Comparison of ENCODE assay signal across 2 cellular contexts in the genomic region with DNA sequence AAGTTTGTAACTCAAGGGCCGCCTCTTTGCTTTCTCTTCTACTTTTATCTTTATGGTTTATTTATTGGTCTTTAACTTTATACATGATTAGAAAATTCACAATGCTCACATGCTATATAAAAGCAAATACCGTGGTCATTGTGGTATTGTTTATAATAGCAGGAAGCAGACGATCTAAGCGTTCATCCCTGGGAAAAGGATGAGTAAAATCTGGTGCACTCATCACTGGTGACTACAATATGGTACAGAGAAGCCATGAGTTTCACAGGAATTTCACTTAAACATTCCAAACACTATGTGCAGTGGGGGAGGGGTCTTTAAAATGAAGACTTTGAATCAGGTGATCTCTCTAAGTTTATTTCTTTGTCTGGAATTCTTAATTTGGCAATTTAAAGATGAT.
TF ChIP-seq lines count a peak whose summit lies in the region.

No MANE protein-coding gene starts in this region.

TF ChIP-seq in IMR-90, 13 proteins besides CTCF, POLR2A, EP300 and RAD21:
- no peak for TF ChIP-seq BHLHE40 (IDR thresholded peaks at IDR 0.05; ENCODE audit: low read depth, low read length)
- no peak for TF ChIP-seq MAZ (IDR thresholded peaks at IDR 0.05; ENCODE audit: borderline replicate concordance, low read depth, low read length)
- TF ChIP-seq NFE2L2 (IDR thresholded peaks at IDR 0.05; ENCODE audit: low read depth, low read length), result no peak
- TF ChIP-seq, protein P1, sequence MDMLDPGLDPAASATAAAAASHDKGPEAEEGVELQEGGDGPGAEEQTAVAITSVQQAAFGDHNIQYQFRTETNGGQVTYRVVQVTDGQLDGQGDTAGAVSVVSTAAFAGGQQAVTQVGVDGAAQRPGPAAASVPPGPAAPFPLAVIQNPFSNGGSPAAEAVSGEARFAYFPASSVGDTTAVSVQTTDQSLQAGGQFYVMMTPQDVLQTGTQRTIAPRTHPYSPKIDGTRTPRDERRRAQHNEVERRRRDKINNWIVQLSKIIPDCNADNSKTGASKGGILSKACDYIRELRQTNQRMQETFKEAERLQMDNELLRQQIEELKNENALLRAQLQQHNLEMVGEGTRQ (IDR thresholded peaks at IDR 0.05; ENCODE audit: low read depth, low read length), result no peak
- no peak for TF ChIP-seq CHD1 (IDR thresholded peaks at IDR 0.05; ENCODE audit: low read depth, low read length)
- TF ChIP-seq FOS (IDR thresholded peaks at IDR 0.05; ENCODE audit: low read depth, low read length), result no peak
- no peak for TF ChIP-seq RFX5 (IDR thresholded peaks at IDR 0.05; ENCODE audit: low read depth, low read length)
- no peak for TF ChIP-seq MXI1 (IDR thresholded peaks at IDR 0.05; ENCODE audit: borderline replicate concordance, low read depth, low read length)
- TF ChIP-seq RCOR1 (IDR thresholded peaks at IDR 0.05; ENCODE audit: insufficient replicate concordance, low read length), result no peak
- TF ChIP-seq, protein P2, sequence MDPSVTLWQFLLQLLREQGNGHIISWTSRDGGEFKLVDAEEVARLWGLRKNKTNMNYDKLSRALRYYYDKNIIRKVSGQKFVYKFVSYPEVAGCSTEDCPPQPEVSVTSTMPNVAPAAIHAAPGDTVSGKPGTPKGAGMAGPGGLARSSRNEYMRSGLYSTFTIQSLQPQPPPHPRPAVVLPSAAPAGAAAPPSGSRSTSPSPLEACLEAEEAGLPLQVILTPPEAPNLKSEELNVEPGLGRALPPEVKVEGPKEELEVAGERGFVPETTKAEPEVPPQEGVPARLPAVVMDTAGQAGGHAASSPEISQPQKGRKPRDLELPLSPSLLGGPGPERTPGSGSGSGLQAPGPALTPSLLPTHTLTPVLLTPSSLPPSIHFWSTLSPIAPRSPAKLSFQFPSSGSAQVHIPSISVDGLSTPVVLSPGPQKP (IDR thresholded peaks at IDR 0.05; ENCODE audit: borderline replicate concordance, low read depth, low read length), result no peak
- no peak for TF ChIP-seq SMC3 (IDR thresholded peaks at IDR 0.05; ENCODE audit: low read depth, low read length)
- no peak for TF ChIP-seq MAFK (IDR thresholded peaks at IDR 0.05; ENCODE audit: low read depth, low read length)
- TF ChIP-seq CEBPB (IDR thresholded peaks at IDR 0.05; ENCODE audit: low read depth, low read length), result no peak

TF ChIP-seq in WTC11, 78 proteins besides CTCF, POLR2A, EP300 and RAD21:
- TF ChIP-seq ZNF416 (CRISPR knock-in tag; IDR thresholded peaks at IDR 0.05) (no peak), CREB1 (CRISPR knock-in tag; IDR thresholded peaks at IDR 0.05) (no peak), RORB (CRISPR knock-in tag; IDR thresholded peaks at IDR 0.05) (no peak)
- TF ChIP-seq, protein P3, sequence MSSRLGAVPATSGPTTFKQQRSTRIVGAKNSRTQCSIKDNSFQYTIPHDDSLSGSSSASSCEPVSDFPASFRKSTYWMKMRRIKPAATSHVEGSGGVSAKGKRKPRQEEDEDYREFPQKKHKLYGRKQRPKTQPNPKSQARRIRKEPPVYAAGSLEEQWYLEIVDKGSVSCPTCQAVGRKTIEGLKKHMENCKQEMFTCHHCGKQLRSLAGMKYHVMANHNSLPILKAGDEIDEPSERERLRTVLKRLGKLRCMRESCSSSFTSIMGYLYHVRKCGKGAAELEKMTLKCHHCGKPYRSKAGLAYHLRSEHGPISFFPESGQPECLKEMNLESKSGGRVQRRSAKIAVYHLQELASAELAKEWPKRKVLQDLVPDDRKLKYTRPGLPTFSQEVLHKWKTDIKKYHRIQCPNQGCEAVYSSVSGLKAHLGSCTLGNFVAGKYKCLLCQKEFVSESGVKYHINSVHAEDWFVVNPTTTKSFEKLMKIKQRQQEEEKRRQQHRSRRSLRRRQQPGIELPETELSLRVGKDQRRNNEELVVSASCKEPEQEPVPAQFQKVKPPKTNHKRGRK (CRISPR knock-in tag; IDR thresholded peaks at IDR 0.05; ENCODE audit: borderline replicate concordance), result no peak
- TF ChIP-seq, protein P4, sequence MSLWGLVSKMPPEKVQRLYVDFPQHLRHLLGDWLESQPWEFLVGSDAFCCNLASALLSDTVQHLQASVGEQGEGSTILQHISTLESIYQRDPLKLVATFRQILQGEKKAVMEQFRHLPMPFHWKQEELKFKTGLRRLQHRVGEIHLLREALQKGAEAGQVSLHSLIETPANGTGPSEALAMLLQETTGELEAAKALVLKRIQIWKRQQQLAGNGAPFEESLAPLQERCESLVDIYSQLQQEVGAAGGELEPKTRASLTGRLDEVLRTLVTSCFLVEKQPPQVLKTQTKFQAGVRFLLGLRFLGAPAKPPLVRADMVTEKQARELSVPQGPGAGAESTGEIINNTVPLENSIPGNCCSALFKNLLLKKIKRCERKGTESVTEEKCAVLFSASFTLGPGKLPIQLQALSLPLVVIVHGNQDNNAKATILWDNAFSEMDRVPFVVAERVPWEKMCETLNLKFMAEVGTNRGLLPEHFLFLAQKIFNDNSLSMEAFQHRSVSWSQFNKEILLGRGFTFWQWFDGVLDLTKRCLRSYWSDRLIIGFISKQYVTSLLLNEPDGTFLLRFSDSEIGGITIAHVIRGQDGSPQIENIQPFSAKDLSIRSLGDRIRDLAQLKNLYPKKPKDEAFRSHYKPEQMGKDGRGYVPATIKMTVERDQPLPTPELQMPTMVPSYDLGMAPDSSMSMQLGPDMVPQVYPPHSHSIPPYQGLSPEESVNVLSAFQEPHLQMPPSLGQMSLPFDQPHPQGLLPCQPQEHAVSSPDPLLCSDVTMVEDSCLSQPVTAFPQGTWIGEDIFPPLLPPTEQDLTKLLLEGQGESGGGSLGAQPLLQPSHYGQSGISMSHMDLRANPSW (CRISPR knock-in tag; conservative IDR thresholded peaks at IDR 0.05; ENCODE audit: low read depth), result no peak
- TF ChIP-seq, protein P5, sequence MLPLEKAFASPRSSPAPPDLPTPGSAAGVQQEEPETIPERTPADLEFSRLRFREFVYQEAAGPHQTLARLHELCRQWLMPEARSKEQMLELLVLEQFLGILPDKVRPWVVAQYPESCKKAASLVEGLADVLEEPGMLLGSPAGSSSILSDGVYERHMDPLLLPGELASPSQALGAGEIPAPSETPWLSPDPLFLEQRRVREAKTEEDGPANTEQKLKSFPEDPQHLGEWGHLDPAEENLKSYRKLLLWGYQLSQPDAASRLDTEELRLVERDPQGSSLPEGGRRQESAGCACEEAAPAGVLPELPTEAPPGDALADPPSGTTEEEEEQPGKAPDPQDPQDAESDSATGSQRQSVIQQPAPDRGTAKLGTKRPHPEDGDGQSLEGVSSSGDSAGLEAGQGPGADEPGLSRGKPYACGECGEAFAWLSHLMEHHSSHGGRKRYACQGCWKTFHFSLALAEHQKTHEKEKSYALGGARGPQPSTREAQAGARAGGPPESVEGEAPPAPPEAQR (CRISPR knock-in tag; IDR thresholded peaks at IDR 0.05), result no peak
- TF ChIP-seq, protein P6, sequence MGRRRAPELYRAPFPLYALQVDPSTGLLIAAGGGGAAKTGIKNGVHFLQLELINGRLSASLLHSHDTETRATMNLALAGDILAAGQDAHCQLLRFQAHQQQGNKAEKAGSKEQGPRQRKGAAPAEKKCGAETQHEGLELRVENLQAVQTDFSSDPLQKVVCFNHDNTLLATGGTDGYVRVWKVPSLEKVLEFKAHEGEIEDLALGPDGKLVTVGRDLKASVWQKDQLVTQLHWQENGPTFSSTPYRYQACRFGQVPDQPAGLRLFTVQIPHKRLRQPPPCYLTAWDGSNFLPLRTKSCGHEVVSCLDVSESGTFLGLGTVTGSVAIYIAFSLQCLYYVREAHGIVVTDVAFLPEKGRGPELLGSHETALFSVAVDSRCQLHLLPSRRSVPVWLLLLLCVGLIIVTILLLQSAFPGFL (CRISPR knock-in tag; IDR thresholded peaks at IDR 0.05; ENCODE audit: borderline replicate concordance), result no peak
- TF ChIP-seq, protein P7, sequence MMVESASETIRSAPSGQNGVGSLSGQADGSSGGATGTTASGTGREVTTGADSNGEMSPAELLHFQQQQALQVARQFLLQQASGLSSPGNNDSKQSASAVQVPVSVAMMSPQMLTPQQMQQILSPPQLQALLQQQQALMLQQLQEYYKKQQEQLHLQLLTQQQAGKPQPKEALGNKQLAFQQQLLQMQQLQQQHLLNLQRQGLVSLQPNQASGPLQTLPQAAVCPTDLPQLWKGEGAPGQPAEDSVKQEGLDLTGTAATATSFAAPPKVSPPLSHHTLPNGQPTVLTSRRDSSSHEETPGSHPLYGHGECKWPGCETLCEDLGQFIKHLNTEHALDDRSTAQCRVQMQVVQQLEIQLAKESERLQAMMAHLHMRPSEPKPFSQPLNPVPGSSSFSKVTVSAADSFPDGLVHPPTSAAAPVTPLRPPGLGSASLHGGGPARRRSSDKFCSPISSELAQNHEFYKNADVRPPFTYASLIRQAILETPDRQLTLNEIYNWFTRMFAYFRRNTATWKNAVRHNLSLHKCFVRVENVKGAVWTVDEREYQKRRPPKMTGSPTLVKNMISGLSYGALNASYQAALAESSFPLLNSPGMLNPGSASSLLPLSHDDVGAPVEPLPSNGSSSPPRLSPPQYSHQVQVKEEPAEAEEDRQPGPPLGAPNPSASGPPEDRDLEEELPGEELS (CRISPR knock-in tag; IDR thresholded peaks at IDR 0.05), result no peak
TF ChIP-seq in WTC11: peak in this region for 0.
